Comparison of ENCODE assay signal across 8 cellular contexts in genomic region chr17:63841350-63842172, GRCh38. TPM values are rescaled to one million over a fixed set of nuclear protein-coding genes. Genes with fewer than 3 reads are reported as not detected.
DNase-seq lines count a peak whose midpoint lies in the region; ATAC-seq and TF ChIP-seq lines count a peak whose summit lies in the region.

No MANE protein-coding gene starts in this region.

- no peaks in the 10 kb centered on the region for H3K9me2 ChIP-seq in DOHH2 (replicated peaks; ENCODE audit: control insufficient read depth, low read length)

- H3K36me3 Mint-ChIP-seq in activated naive CD8-positive, alpha-beta T cell: peaks cover 2% of the 10 kb centered on the region

- H3K27ac ChIP-seq in DOHH2 (ENCODE audit: low read depth, low read length): peak overlapping the region; percentile 75

- no peaks in the 10 kb centered on the region; the same call in 1 of the 2 replicates for H4K20me1 ChIP-seq in DOHH2 (ENCODE audit: control insufficient read depth, insufficient read depth, low read depth, low read length)

- H3F3A ChIP-seq in DOHH2 (ENCODE audit: control insufficient read depth, insufficient read depth): peaks cover 21% of the 10 kb centered on the region

- H3K27me3 Mint-ChIP-seq in activated naive CD8-positive, alpha-beta T cell: no peaks in the 10 kb centered on the region

- no peak for TF ChIP-seq CTCF in DOHH2 (IDR thresholded peaks at IDR 0.05; ENCODE audit: low read depth, low read length, poor library complexity, severe bottlenecking)
- no peak for TF ChIP-seq CTCF in omental fat pad (IDR thresholded peaks at IDR 0.05)

- H3K9me3 ChIP-seq in DOHH2 (ENCODE audit: control insufficient read depth, insufficient read depth, low read length): no peaks in the 10 kb centered on the region

- intact Hi-C loops in Right ventricle myocardium superior (cut with DNase I): no loop called here

- no peaks in the 10 kb centered on the region for H3K9me3 Mint-ChIP-seq in activated naive CD8-positive, alpha-beta T cell (ENCODE audit: low read depth)

- peak overlapping the region; percentile 87 for H3K4me3 ChIP-seq in DOHH2 (ENCODE audit: low read length)

- H3K4me1 ChIP-seq in DOHH2 (ENCODE audit: control insufficient read depth, low read length): peaks cover 41% of the 10 kb centered on the region

- peaks cover 42% of the 10 kb centered on the region for H3K36me3 ChIP-seq in DOHH2 (ENCODE audit: control insufficient read depth, low read length)

- DNase-seq in KBM-7 (peak; percentile 40), Right ventricle myocardium superior (peak; percentile 87), omental fat pad (ENCODE audit: low spot score) (peak; percentile 31), GM19238 (ENCODE audit: insufficient read length, low spot score) (no peak)

- in situ Hi-C loops in KBM-7 (cut with MboI; ENCODE audit: low pct_unique_long_range_greater_than_20kb, low sequenced_read_pairs): no loop called here

- H3K4me3 Mint-ChIP-seq in activated naive CD8-positive, alpha-beta T cell: peak overlapping the region; percentile 94

- H3K79me2 ChIP-seq in DOHH2 (ENCODE audit: control insufficient read depth, low read length): peaks cover 58% of the 10 kb centered on the region

- no peaks in the 10 kb centered on the region for H3K27me3 ChIP-seq in DOHH2 (ENCODE audit: control insufficient read depth, low read length)

- peak overlapping the region; percentile 98 for H3K4me2 ChIP-seq in DOHH2 (ENCODE audit: low read length)

- peaks cover 38% of the 10 kb centered on the region for H3K4me1 Mint-ChIP-seq in activated naive CD8-positive, alpha-beta T cell (ENCODE audit: low read depth)

- peak overlapping the region; percentile 92 for H3K27ac Mint-ChIP-seq in activated naive CD8-positive, alpha-beta T cell

- ATAC-seq in Right ventricle myocardium superior (ENCODE audit: poor library complexity): peak; percentile 34
- no peak for ATAC-seq in omental fat pad (ENCODE audit: low FRiP score)
- no peak for ATAC-seq in GM21529 (IDR thresholded peaks at IDR 0.05; ENCODE audit: unreplicated experiment)
- no peak for ATAC-seq in esophagus mucosa

RNA-seq across cellular contexts. Expression of gene SMARCD2, which starts 0.9 kb away (rescaled TPM):
- total RNA-seq in Right ventricle myocardium superior: 22.0 TPM
- total RNA-seq in omental fat pad: 100 to 1,000 TPM in 3 of 4 donors, 10 to 100 TPM in 1; 77.5 to 246 (median 109) TPM
- total RNA-seq in esophagus mucosa: 68.3 TPM

RNA-seq across cellular contexts. Expression of gene FTSJ3, which starts 14.1 kb away (rescaled TPM):
- total RNA-seq in Right ventricle myocardium superior (29.8 TPM), omental fat pad (10 to 100 TPM; 39.1 to 46.4 (median 40.4) TPM), esophagus mucosa (18.7 TPM)

RNA-seq across cellular contexts. Expression of gene PSMC5, which starts 14.3 kb away (rescaled TPM):
- total RNA-seq in Right ventricle myocardium superior (136 TPM), omental fat pad (100 to 1,000 TPM in 3 of 4 donors, 10 to 100 TPM in 1; 91.0 to 119 (median 103) TPM), esophagus mucosa (102 TPM)

RNA-seq across cellular contexts. Expression of gene CSH2, which starts 31.9 kb away (rescaled TPM):
- total RNA-seq in Right ventricle myocardium superior: not detected
- total RNA-seq in omental fat pad: not detected
- not detected for total RNA-seq in esophagus mucosa

RNA-seq across cellular contexts. Expression of gene GH2, which starts 40.2 kb away (rescaled TPM):
- total RNA-seq in Right ventricle myocardium superior (not detected), omental fat pad (not detected), esophagus mucosa (not detected)
